8 cellular contexts compared by ENCODE assay signal in the genomic region with DNA sequence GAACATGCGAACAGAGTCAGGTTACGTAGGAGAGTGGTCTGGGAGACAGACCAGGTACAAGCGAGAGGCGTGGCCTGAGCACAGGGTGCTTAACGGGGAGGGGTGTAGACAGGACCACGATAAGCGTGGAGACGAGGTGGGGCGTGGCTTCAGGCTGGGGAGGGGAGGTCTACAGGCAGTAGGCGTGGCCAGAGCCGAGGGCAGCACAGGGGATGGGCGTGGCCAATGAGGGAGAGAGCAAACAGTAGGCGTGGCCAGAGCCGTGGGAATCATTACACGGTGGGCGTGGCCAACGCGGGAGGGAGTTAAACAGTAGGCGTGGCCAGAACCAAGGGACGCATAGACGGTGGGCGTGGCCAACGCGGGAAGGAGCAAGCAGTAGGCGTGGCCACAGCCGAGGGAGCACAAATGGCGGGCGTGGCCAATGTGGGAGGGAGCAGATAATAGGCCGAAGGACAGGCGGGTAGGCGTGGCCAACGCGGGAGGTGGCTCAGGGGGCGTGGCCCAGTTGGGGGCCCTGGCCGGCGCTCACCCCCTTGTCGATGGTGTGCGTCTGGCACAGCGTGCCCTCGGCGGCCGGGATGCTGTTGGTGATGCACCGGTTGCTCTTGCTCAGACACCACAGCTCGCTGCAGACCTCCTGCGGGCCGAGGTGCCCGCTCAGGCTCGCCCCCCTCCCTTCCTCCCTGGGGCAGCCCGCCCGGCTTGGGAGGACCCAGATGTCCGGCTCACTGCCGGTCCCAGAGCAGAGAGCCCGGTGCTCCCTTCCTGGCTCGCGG. TPM values are rescaled to one million over a fixed set of nuclear protein-coding genes. Genes with fewer than 3 reads are reported as not detected.
DNase-seq lines count a peak whose midpoint lies in the region; ATAC-seq, FAIRE-seq and TF ChIP-seq lines count a peak whose summit lies in the region.

No MANE protein-coding gene starts in this region.

- TF ChIP-seq POLR2A in A549 (IDR thresholded peaks at IDR 0.05; ENCODE audit: low read length): 0 out of 2 replicates have a peak, but pooled peaks have one; percentile 19

- CTCF ChIA-PET in A549 (lab: Yijun Ruan, JAX): interaction anchor here (3.7 to 5.7 kb wide), 3 partner anchors 12 to 102 kb away, joined by 20 to 42 read pairs (median 32); no protein-coding TSS in a partner anchor

- no peak for TF ChIP-seq RAD21 in A549 (conservative IDR thresholded peaks at IDR 0.05 in 1 of 2, IDR thresholded peaks at IDR 0.05 in 1 of 2)

- FAIRE-seq in A549 (lab: Jason Lieb, UNC): peak; percentile 70

- no peak for TF ChIP-seq EP300 in A549 (IDR thresholded peaks at IDR 0.05)

- DNase-seq in A549 (ENCODE audit: low read depth in 1 of 2, low spot score in 1 of 2): peak; percentile 60 to 98
- DNase-seq in HuH-7 (ENCODE audit: low spot score): peak; percentile 85
- peak; percentile 97 for DNase-seq in activated CD4-positive, alpha-beta T cell treated with anti-CD3 and anti-CD28 coated beads, Interleukin-2, amount 50 U/mL, for 1 hour
- peak; percentile 89 for DNase-seq in dermis blood vessel endothelial cell
- peak; percentile 97 for DNase-seq in left kidney (ENCODE audit: low read depth, low spot score)
- DNase-seq in stimulated activated CD4-positive, alpha-beta T cell treated with anti-CD3 and anti-CD28 coated beads, Interleukin-15, amount 100 ng/mL, for 48 hours (ENCODE audit: low read depth in 2 of 2): peak; percentile 96 to 97
- no peak for DNase-seq in NCI-H187 treated with DMSO at 0.1 percent for 48 hours (lab: John Stamatoyannopoulos, UW)
- no peak for DNase-seq in NCI-H2029 (lab: John Stamatoyannopoulos, UW)

- peak overlapping the region; percentile 98 for H3K4me2 ChIP-seq in A549

- H3K4me1 ChIP-seq in A549: peaks cover 25% of the 10 kb centered on the region

- 25% methylated on average over 30 of the region's 55 CpGs for WGBS in A549 (ENCODE audit: missing lambda C conversion rate)

- H3K4me3 ChIP-seq in A549: peak overlapping the region; percentile 42

- TF ChIP-seq CTCF in A549 (IDR thresholded peaks at IDR 0.05): no peak

- H3K27ac ChIP-seq in A549: peak overlapping the region; percentile 80 to 95

- H3K9me3 ChIP-seq in A549: no peaks in the 10 kb centered on the region

- POLR2A ChIA-PET in A549 (lab: Yijun Ruan, JAX): no interaction called here

- peak; percentile 82 to 93 for ATAC-seq in A549

TF ChIP-seq in A549, 52 proteins besides CTCF, POLR2A, EP300 and RAD21:
- 0 out of 2 replicates have a peak, but pooled peaks have one; percentile 4 for TF ChIP-seq ZC3H11A (IDR thresholded peaks at IDR 0.05)
- no peak for TF ChIP-seq HOXB5 (CRISPR knock-in tag; IDR thresholded peaks at IDR 0.05)
- no peak for TF ChIP-seq SMC3 (IDR thresholded peaks at IDR 0.05)
- no peak for TF ChIP-seq KDM1A (IDR thresholded peaks at IDR 0.05; ENCODE audit: low read depth)
- TF ChIP-seq JUN (IDR thresholded peaks at IDR 0.05): peak; percentile 76 to 78
- TF ChIP-seq, protein P1, sequence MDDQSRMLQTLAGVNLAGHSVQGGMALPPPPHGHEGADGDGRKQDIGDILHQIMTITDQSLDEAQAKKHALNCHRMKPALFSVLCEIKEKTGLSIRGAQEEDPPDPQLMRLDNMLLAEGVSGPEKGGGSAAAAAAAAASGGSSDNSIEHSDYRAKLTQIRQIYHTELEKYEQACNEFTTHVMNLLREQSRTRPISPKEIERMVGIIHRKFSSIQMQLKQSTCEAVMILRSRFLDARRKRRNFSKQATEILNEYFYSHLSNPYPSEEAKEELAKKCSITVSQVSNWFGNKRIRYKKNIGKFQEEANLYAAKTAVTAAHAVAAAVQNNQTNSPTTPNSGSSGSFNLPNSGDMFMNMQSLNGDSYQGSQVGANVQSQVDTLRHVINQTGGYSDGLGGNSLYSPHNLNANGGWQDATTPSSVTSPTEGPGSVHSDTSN (IDR thresholded peaks at IDR 0.05): peak; percentile 85
- TF ChIP-seq KDM5A (IDR thresholded peaks at IDR 0.05): no peak
- 0 out of 2 replicates have a peak, but pooled peaks have one; percentile 16 for TF ChIP-seq RFX5 (IDR thresholded peaks at IDR 0.05)
- TF ChIP-seq, protein P2, sequence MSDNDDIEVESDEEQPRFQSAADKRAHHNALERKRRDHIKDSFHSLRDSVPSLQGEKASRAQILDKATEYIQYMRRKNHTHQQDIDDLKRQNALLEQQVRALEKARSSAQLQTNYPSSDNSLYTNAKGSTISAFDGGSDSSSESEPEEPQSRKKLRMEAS (IDR thresholded peaks at IDR 0.05): peak; percentile 14; the same call in 1 of the 2 replicates
- no peak for TF ChIP-seq TFCP2L1 (CRISPR knock-in tag; IDR thresholded peaks at IDR 0.05)
- TF ChIP-seq, protein P3, sequence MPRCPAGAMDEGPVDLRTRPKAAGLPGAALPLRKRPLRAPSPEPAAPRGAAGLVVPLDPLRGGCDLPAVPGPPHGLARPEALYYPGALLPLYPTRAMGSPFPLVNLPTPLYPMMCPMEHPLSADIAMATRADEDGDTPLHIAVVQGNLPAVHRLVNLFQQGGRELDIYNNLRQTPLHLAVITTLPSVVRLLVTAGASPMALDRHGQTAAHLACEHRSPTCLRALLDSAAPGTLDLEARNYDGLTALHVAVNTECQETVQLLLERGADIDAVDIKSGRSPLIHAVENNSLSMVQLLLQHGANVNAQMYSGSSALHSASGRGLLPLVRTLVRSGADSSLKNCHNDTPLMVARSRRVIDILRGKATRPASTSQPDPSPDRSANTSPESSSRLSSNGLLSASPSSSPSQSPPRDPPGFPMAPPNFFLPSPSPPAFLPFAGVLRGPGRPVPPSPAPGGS (IDR thresholded peaks at IDR 0.05): 0 out of 3 replicates have a peak, but pooled peaks have one; percentile 18
- TF ChIP-seq GATA3 (IDR thresholded peaks at IDR 0.05; ENCODE audit: borderline replicate concordance): no peak
- TF ChIP-seq POLR2AphosphoS2 (conservative IDR thresholded peaks at IDR 0.05; ENCODE audit: low read length): 0 out of 2 replicates have a peak, but pooled peaks have one; percentile 82

RNA-seq across cellular contexts. Expression of a gene that starts 15.2 kb away (rescaled TPM):
- polyA plus RNA-seq in A549 (2011; rRNA removed) (0.37 and 0.95 TPM in 2 replicates), A549 (2017; fragmentation: RNase III; extraction: RNeasy Plus Mini Kit Qiagen cat#74134 plus additional on column Dnase treatment) (0.17 to 0.24 TPM (median 0.23 TPM) in 3 replicates)
- 0.45 TPM in 2 replicates for polyA plus RNA-seq in A549 (2012; cell fraction: cytosol; rRNA removed)
- 0.60 and 0.76 TPM in 2 replicates for polyA plus RNA-seq in A549 (2012; cell fraction: nucleus; rRNA removed)
- 1.2 and 1.9 TPM in 2 replicates for polyA minus RNA-seq in A549 (2011; rRNA and poly(A)+ RNA removed)
- total RNA-seq in dermis blood vessel endothelial cell: 0.14 and 0.34 TPM in 2 replicates

RNA-seq across cellular contexts. Expression of a gene that starts 18.1 kb away (rescaled TPM):
- 26.7 and 33.2 TPM in 2 replicates for polyA plus RNA-seq in A549 (2011; rRNA removed)
- 23.0 and 34.1 TPM in 2 replicates for polyA plus RNA-seq in A549 (2012; cell fraction: cytosol; rRNA removed)
- polyA plus RNA-seq in A549 (2012; cell fraction: nucleus; rRNA removed): 263 and 313 TPM in 2 replicates
- polyA plus RNA-seq in A549 (2017; fragmentation: RNase III; extraction: RNeasy Plus Mini Kit Qiagen cat#74134 plus additional on column Dnase treatment): 39.0 to 73.0 TPM (median 49.3 TPM) in 3 replicates
- polyA minus RNA-seq in A549 (2011; rRNA and poly(A)+ RNA removed): 28.3 and 29.4 TPM in 2 replicates
- total RNA-seq in dermis blood vessel endothelial cell: 4.8 and 13.8 TPM in 2 replicates

RNA-seq across cellular contexts. Expression of a gene that starts 38.0 kb away (rescaled TPM):
- polyA plus RNA-seq in A549 (2011; rRNA removed) (not detected in 2 replicates), A549 (2017; fragmentation: RNase III; extraction: RNeasy Plus Mini Kit Qiagen cat#74134 plus additional on column Dnase treatment) (not detected in 3 replicates)
- not detected in 2 replicates for polyA plus RNA-seq in A549 (2012; cell fraction: cytosol; rRNA removed)
- polyA plus RNA-seq in A549 (2012; cell fraction: nucleus; rRNA removed): not detected in 2 replicates
- polyA minus RNA-seq in A549 (2011; rRNA and poly(A)+ RNA removed): not detected in 2 replicates
- total RNA-seq in dermis blood vessel endothelial cell: not detected in 2 replicates

Comparison
In these comparisons a context has a peak if more than half of its experiments do, and no peak if none do; other contexts are left out.
1. DNase-seq: peak in A549 (2 of 2), HuH-7 (single experiment), activated CD4-positive, alpha-beta T cell treated with anti-CD3 and anti-CD28 coated beads, Interleukin-2, amount 50 U/mL, for 1 hour (single experiment), dermis blood vessel endothelial cell (single experiment), left kidney (single experiment) and stimulated activated CD4-positive, alpha-beta T cell treated with anti-CD3 and anti-CD28 coated beads, Interleukin-15, amount 100 ng/mL, for 48 hours (2 of 2); none in NCI-H187 treated with DMSO at 0.1 percent for 48 hours (single experiment) and NCI-H2029 (single experiment).